ENCODE assay signal across 1 cellular context in genomic region chr18:69399253-69399652, GRCh38.
TF ChIP-seq lines count a peak whose summit lies in the region.

No MANE protein-coding gene starts in this region.

TF ChIP-seq in WTC11, 78 proteins besides CTCF, POLR2A, EP300 and RAD21 (continued from another document):
- TF ChIP-seq, protein P1, sequence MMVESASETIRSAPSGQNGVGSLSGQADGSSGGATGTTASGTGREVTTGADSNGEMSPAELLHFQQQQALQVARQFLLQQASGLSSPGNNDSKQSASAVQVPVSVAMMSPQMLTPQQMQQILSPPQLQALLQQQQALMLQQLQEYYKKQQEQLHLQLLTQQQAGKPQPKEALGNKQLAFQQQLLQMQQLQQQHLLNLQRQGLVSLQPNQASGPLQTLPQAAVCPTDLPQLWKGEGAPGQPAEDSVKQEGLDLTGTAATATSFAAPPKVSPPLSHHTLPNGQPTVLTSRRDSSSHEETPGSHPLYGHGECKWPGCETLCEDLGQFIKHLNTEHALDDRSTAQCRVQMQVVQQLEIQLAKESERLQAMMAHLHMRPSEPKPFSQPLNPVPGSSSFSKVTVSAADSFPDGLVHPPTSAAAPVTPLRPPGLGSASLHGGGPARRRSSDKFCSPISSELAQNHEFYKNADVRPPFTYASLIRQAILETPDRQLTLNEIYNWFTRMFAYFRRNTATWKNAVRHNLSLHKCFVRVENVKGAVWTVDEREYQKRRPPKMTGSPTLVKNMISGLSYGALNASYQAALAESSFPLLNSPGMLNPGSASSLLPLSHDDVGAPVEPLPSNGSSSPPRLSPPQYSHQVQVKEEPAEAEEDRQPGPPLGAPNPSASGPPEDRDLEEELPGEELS (CRISPR knock-in tag; IDR thresholded peaks at IDR 0.05) = no peak
- TF ChIP-seq, protein P2, sequence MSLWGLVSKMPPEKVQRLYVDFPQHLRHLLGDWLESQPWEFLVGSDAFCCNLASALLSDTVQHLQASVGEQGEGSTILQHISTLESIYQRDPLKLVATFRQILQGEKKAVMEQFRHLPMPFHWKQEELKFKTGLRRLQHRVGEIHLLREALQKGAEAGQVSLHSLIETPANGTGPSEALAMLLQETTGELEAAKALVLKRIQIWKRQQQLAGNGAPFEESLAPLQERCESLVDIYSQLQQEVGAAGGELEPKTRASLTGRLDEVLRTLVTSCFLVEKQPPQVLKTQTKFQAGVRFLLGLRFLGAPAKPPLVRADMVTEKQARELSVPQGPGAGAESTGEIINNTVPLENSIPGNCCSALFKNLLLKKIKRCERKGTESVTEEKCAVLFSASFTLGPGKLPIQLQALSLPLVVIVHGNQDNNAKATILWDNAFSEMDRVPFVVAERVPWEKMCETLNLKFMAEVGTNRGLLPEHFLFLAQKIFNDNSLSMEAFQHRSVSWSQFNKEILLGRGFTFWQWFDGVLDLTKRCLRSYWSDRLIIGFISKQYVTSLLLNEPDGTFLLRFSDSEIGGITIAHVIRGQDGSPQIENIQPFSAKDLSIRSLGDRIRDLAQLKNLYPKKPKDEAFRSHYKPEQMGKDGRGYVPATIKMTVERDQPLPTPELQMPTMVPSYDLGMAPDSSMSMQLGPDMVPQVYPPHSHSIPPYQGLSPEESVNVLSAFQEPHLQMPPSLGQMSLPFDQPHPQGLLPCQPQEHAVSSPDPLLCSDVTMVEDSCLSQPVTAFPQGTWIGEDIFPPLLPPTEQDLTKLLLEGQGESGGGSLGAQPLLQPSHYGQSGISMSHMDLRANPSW (CRISPR knock-in tag; conservative IDR thresholded peaks at IDR 0.05; ENCODE audit: low read depth) = no peak
- no peak for TF ChIP-seq MXD4 (CRISPR knock-in tag; IDR thresholded peaks at IDR 0.05; ENCODE audit: borderline replicate concordance)
- no peak for TF ChIP-seq TP53 (CRISPR knock-in tag; IDR thresholded peaks at IDR 0.05)
- TF ChIP-seq CDX4 (CRISPR knock-in tag; IDR thresholded peaks at IDR 0.05; ENCODE audit: borderline replicate concordance) = no peak
